7 cellular contexts compared by ENCODE assay signal in the genomic region with DNA sequence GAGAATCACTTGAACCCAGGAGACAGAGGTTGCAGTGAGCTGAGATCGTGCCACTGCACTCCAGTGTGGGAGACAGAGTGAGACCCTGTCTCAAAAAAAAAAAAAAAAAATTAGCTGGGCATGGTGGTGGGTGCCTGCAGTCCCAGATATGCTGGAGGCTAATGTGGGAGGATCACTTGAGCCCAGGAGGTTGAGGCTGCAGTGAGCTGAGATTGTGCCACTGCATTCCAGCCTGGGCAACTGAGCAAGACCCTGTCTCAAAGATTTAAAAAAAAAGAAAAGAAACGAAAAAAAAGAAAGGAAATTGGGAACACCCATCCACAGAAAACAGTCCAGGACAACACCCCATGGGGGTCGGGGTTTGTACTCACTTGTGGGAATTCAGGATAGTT. TPM values are rescaled to one million over a fixed set of nuclear protein-coding genes. Genes with fewer than 3 reads are reported as not detected.
A peak's percentile ranks its signal among the peaks of the same experiment; 100 is the strongest.
DNase-seq lines count a peak whose midpoint lies in the region; ATAC-seq and TF ChIP-seq lines count a peak whose summit lies in the region.
"Not testable (repeated sequence)": the region's sequence is repeated elsewhere in the genome, so short reads cannot be mapped to it uniquely, and the experiment has no call there.

No MANE protein-coding gene starts in this region.

- intact Hi-C loops in Calu3 (cut with micrococcal nuclease; ENCODE audit: unreplicated experiment) (loop anchor here (5.0 to 10.0 kb wide), 2 partner anchors 122 to 275 kb away; no protein-coding TSS in a partner anchor), heart left ventricle (cut with DNase I) (loop anchor here in 6 of 10 donors (2.0 to 10.0 kb wide), 6 partner anchors 52 to 332 kb away; no protein-coding TSS in a partner anchor)
- intact Hi-C loops in breast epithelium (cut with DNase I; ENCODE audit: low total_unique reads); sigmoid colon (cut with DNase I): not testable (repeated sequence)

- DNase-seq in Calu3; WTC11 (ENCODE audit: low spot score); breast epithelium (ENCODE audit: low spot score in 2 of 2); heart left ventricle; sigmoid colon: not testable (repeated sequence)

- peak overlapping the region; percentile 78 for H3K27ac Mint-ChIP-seq in Calu3 (ENCODE audit: unreplicated experiment)
- H3K27ac Mint-ChIP-seq in WTC11, result not testable (repeated sequence)

- TF ChIP-seq EP300 in sigmoid colon (IDR thresholded peaks at IDR 0.05), result not testable (repeated sequence)

- H3K9ac ChIP-seq in muscle layer of colon (ENCODE audit: low read length), result peak overlapping the region; percentile 9
- not testable (repeated sequence) for H3K9ac ChIP-seq in subcutaneous abdominal adipose tissue (ENCODE audit: low read length in 5 of 5)

- WGBS in heart left ventricle, 4 donors, result 39 to 52% (median 44%) methylated on average over 3 of the region's 3 CpGs
- WGBS in sigmoid colon, 2 donors, result 64 to 71% methylated on average over 3 of the region's 3 CpGs

- TF ChIP-seq CTCF in Calu3 (IDR thresholded peaks at IDR 0.05; ENCODE audit: unreplicated experiment); WTC11 (IDR thresholded peaks at IDR 0.05); breast epithelium (IDR thresholded peaks at IDR 0.05); heart left ventricle (IDR thresholded peaks at IDR 0.05); sigmoid colon (IDR thresholded peaks at IDR 0.05): not testable (repeated sequence)

- ATAC-seq in WTC11, heart left ventricle: not testable (repeated sequence)

- POLR2A ChIA-PET in WTC11 (lab: Charles Lee), result interaction anchor here (1.5 kb wide), 1 partner anchor 18 kb away, joined by 5 read pairs; a partner anchor contains a TSS

- CTCF ChIA-PET in Calu3 (lab: Charles Lee), result interaction anchor here (0.6 to 5.6 kb wide), 9 partner anchors 11 to 218 kb away, joined by 3 to 29 read pairs (median 4); a partner anchor contains a TSS
- CTCF ChIA-PET in WTC11 (lab: Charles Lee), result interaction anchor here (0.6 to 4.8 kb wide), 31 partner anchors 8 to 279 kb away, joined by 3 to 31 read pairs (median 4); a partner anchor contains a TSS

- H3K36me3 Mint-ChIP-seq in Calu3 (ENCODE audit: insufficient read depth, unreplicated experiment), result peaks cover 63% of the 10 kb centered on the region
- not testable (repeated sequence) for H3K36me3 Mint-ChIP-seq in WTC11

- H3K27me3 Mint-ChIP-seq in Calu3 (ENCODE audit: unreplicated experiment); WTC11 (ENCODE audit: low read depth): not testable (repeated sequence)

- H3K4me3 ChIP-seq in breast epithelium, sigmoid colon: not testable (repeated sequence)
- H3K4me3 ChIP-seq in heart left ventricle (peak overlapping the region in 1 of 12 donors; percentile 8), muscle layer of colon (ENCODE audit: low read depth in 1 of 2, low read length in 2 of 2) (peak overlapping the region in 1 of 2 donors; percentile 17), subcutaneous abdominal adipose tissue (ENCODE audit: low read depth in 1 of 5, low read length in 5 of 5) (peak overlapping the region in 1 of 5 donors; percentile 0)

- H3K36me3 ChIP-seq in breast epithelium; heart left ventricle; muscle layer of colon (ENCODE audit: insufficient read depth, low read length); sigmoid colon: not testable (repeated sequence)
- peaks cover 0 to 20% (median 10%) of the 10 kb centered on the region in 5 donors for H3K36me3 ChIP-seq in subcutaneous abdominal adipose tissue (ENCODE audit: control insufficient read depth in 5 of 5, insufficient read depth in 5 of 5, low read length in 5 of 5)

- H3K4me3 Mint-ChIP-seq in Calu3 (ENCODE audit: low read depth, unreplicated experiment), result peak overlapping the region; percentile 18
- not testable (repeated sequence) for H3K4me3 Mint-ChIP-seq in WTC11

- H3K4me1 Mint-ChIP-seq in Calu3 (ENCODE audit: low read depth, unreplicated experiment), result peaks cover 88% of the 10 kb centered on the region
- peaks cover 16% of the 10 kb centered on the region for H3K4me1 Mint-ChIP-seq in WTC11

- H3K27ac ChIP-seq in breast epithelium (peak overlapping the region; percentile 85 to 87), heart left ventricle (peak overlapping the region; percentile 1 to 78 (median 64)), muscle layer of colon (ENCODE audit: low read depth, low read length) (peak overlapping the region; percentile 74), sigmoid colon (peak overlapping the region; percentile 36 to 88 (median 87)), subcutaneous abdominal adipose tissue (ENCODE audit: low read depth, low read length) (peak overlapping the region; percentile 11)

- H3K9me3 ChIP-seq in breast epithelium; heart left ventricle; muscle layer of colon (ENCODE audit: low read length); sigmoid colon; subcutaneous abdominal adipose tissue (ENCODE audit: control insufficient read depth in 5 of 5, low read length in 5 of 5): not testable (repeated sequence)

- TF ChIP-seq POLR2A in breast epithelium (IDR thresholded peaks at IDR 0.05); heart left ventricle (IDR thresholded peaks at IDR 0.05); sigmoid colon (IDR thresholded peaks at IDR 0.05): not testable (repeated sequence)

- H3K27me3 ChIP-seq in breast epithelium; heart left ventricle; muscle layer of colon (ENCODE audit: control insufficient read depth in 1 of 2, insufficient read depth in 2 of 2, low read length in 2 of 2); sigmoid colon; subcutaneous abdominal adipose tissue (ENCODE audit: control insufficient read depth in 5 of 5, insufficient read depth in 4 of 5, low read length in 5 of 5): not testable (repeated sequence)

- H3K4me1 ChIP-seq in breast epithelium, result not testable (repeated sequence)
- H3K4me1 ChIP-seq in heart left ventricle (peaks cover 0 to 36% (median 27%) of the 10 kb centered on the region in 12 donors), muscle layer of colon (ENCODE audit: insufficient read depth, low read length) (peaks cover 56% of the 10 kb centered on the region), sigmoid colon (peaks cover 0 to 63% (median 62%) of the 10 kb centered on the region in 4 donors), subcutaneous abdominal adipose tissue (ENCODE audit: control insufficient read depth in 5 of 5, insufficient read depth in 5 of 5, low read length in 5 of 5) (peaks cover 0 to 54% (median 6%) of the 10 kb centered on the region in 5 donors)

- not testable (repeated sequence) for BruUV-seq in Calu3 (replicated peaks; lab: Mats Ljungman, UMichigan)

- H3K9me3 Mint-ChIP-seq in Calu3 (ENCODE audit: low read depth, unreplicated experiment); WTC11: not testable (repeated sequence)

TF ChIP-seq in WTC11, 78 proteins besides CTCF, POLR2A, EP300 and RAD21:
- TF ChIP-seq ZNF121 (CRISPR knock-in tag; IDR thresholded peaks at IDR 0.05), result 0 out of 2 replicates have a peak, but pooled peaks have one; percentile 30
TF ChIP-seq in WTC11: peak in this region for 1; not testable (repeated sequence) for 77.

RNA-seq across cellular contexts. Expression of a gene that starts 18.6 kb away (rescaled TPM):
- total RNA-seq in Calu3 (2022), result 234 and 245 TPM in 2 replicates
- 65.4 to 72.5 TPM (median 66.1 TPM) in 3 replicates for total RNA-seq in WTC11 (2021)
- 100 to 1,000 TPM in 1 of 3 donors, 10 to 100 TPM in 2; 76.4 to 106 (median 95.4) TPM for total RNA-seq in breast epithelium
- total RNA-seq in heart left ventricle, result 100 to 1,000 TPM in 5 of 9 donors, 10 to 100 TPM in 4; 46.2 to 225 (median 106) TPM
- 100 to 1,000 TPM; 127 to 233 TPM for polyA plus RNA-seq in heart left ventricle
- 100 to 1,000 TPM; 102 to 115 (median 108) TPM for total RNA-seq in sigmoid colon
- polyA plus RNA-seq in sigmoid colon, result 100 to 1,000 TPM; 212 to 394 (median 250) TPM

Comparison
In these comparisons a context has a peak if more than half of its experiments do, and no peak if none do; other contexts are left out.
1. H3K27ac ChIP-seq: peak in every context shown above with its lines; median percentile 87 in sigmoid colon; 86 in breast epithelium; 74 in muscle layer of colon; 64 in heart left ventricle; 11 in subcutaneous abdominal adipose tissue.